Comparison of ENCODE assay signal across 1 cellular context in genomic region chr11:72676874-72677341, GRCh38.
A peak's percentile ranks its signal among the peaks of the same experiment; 100 is the strongest.
TF ChIP-seq lines count a peak whose summit lies in the region.

No MANE protein-coding gene starts in this region.

TF ChIP-seq in K562, 482 proteins besides CTCF, POLR2A, EP300 and RAD21 (continued from another document and continues in another):
- TF ChIP-seq ARID4B (CRISPR knock-in tag; IDR thresholded peaks at IDR 0.05) = peak; percentile 50; the same call in 1 of the 2 replicates
- TF ChIP-seq PRMT5 (CRISPR knock-in tag; IDR thresholded peaks at IDR 0.05) = peak; percentile 83; the same call in 1 of the 2 replicates
- no peak for TF ChIP-seq SRSF3 (IDR thresholded peaks at IDR 0.05; ENCODE audit: insufficient read depth, low read length)
- no peak for TF ChIP-seq MLX (CRISPR knock-in tag; conservative IDR thresholded peaks at IDR 0.05)
- no peak for TF ChIP-seq GABPA (tag; conservative IDR thresholded peaks at IDR 0.05; ENCODE audit: low read depth)
- TF ChIP-seq NFE2L1 (tag; IDR thresholded peaks at IDR 0.05; ENCODE audit: borderline replicate concordance, low read depth) = no peak
- TF ChIP-seq ZZZ3 (IDR thresholded peaks at IDR 0.05) = no peak
- TF ChIP-seq PPARD (CRISPR knock-in tag; IDR thresholded peaks at IDR 0.05) = no peak
- 0 out of 2 replicates have a peak, but pooled peaks have one; percentile 7 for TF ChIP-seq POLR2G (IDR thresholded peaks at IDR 0.05; ENCODE audit: low read depth, low read length)
- no peak for TF ChIP-seq LEF1 (IDR thresholded peaks at IDR 0.05)
- no peak for TF ChIP-seq ZNF232 (CRISPR knock-in tag; IDR thresholded peaks at IDR 0.05)
- TF ChIP-seq EHMT2 (IDR thresholded peaks at IDR 0.05) = peak; percentile 97
- TF ChIP-seq ZBTB40 (IDR thresholded peaks at IDR 0.05) = no peak
- TF ChIP-seq ZBTB40 (CRISPR knock-in tag; IDR thresholded peaks at IDR 0.05) = no peak
- TF ChIP-seq EGR1 (conservative IDR thresholded peaks at IDR 0.05) = peak; percentile 52
- TF ChIP-seq ZBED1 (IDR thresholded peaks at IDR 0.05) = no peak
- no peak for TF ChIP-seq ZNF584 (CRISPR knock-in tag; IDR thresholded peaks at IDR 0.05; ENCODE audit: low read depth)
- no peak for TF ChIP-seq TRIM24 (IDR thresholded peaks at IDR 0.05)
- peak; percentile 96 for TF ChIP-seq MIER1 (IDR thresholded peaks at IDR 0.05; ENCODE audit: low read depth)
- 0 out of 2 replicates have a peak, but pooled peaks have one; percentile 44 for TF ChIP-seq GABPB1 (CRISPR knock-in tag; IDR thresholded peaks at IDR 0.05)
- TF ChIP-seq BACH1 (tag; IDR thresholded peaks at IDR 0.05) = no peak
- TF ChIP-seq MEF2D (tag; conservative IDR thresholded peaks at IDR 0.05; ENCODE audit: low read depth) = no peak
- TF ChIP-seq CTCFL (IDR thresholded peaks at IDR 0.05; ENCODE audit: borderline replicate concordance, insufficient read depth, low read depth, low read length, poor library complexity, severe bottlenecking) = no peak
- no peak for TF ChIP-seq WHSC1 (IDR thresholded peaks at IDR 0.05; ENCODE audit: low read length)
- no peak for TF ChIP-seq BDP1 (IDR thresholded peaks at IDR 0.05; ENCODE audit: insufficient read depth, insufficient read length)
- TF ChIP-seq ETV6 (IDR thresholded peaks at IDR 0.05; ENCODE audit: borderline replicate concordance in 1 of 2, low read depth in 2 of 2, low read length in 1 of 2) = no peak
- TF ChIP-seq ETV6 (CRISPR knock-in tag; IDR thresholded peaks at IDR 0.05; ENCODE audit: borderline replicate concordance) = no peak
- TF ChIP-seq ZNF436 (CRISPR knock-in tag; IDR thresholded peaks at IDR 0.05) = no peak
- TF ChIP-seq VEZF1 (CRISPR knock-in tag; IDR thresholded peaks at IDR 0.05) = peak; percentile 70
- TF ChIP-seq ID3 (CRISPR knock-in tag; IDR thresholded peaks at IDR 0.05) = no peak
- TF ChIP-seq ID3 (tag; IDR thresholded peaks at IDR 0.05) = no peak
- peak in 1 of 2 experiments; percentile 59; a peak in 1 of 4 replicates for TF ChIP-seq SRF (CRISPR knock-in tag; IDR thresholded peaks at IDR 0.05)
- no peak for TF ChIP-seq THAP7 (CRISPR knock-in tag; IDR thresholded peaks at IDR 0.05)
- peak; percentile 46; the same call in 1 of the 2 replicates for TF ChIP-seq ZBTB7A (IDR thresholded peaks at IDR 0.05; ENCODE audit: borderline replicate concordance, control insufficient read depth, low read depth, low read length)
- TF ChIP-seq TCFL5 (CRISPR knock-in tag; conservative IDR thresholded peaks at IDR 0.05) = no peak
- TF ChIP-seq PHTF2 (CRISPR knock-in tag; IDR thresholded peaks at IDR 0.05) = no peak
- no peak for TF ChIP-seq ZNF668 (CRISPR knock-in tag; IDR thresholded peaks at IDR 0.05)
- peak; percentile 54; the same call in 1 of the 2 replicates for TF ChIP-seq TFAP4 (CRISPR knock-in tag; IDR thresholded peaks at IDR 0.05; ENCODE audit: borderline replicate concordance)
- no peak for TF ChIP-seq HMG20B (CRISPR knock-in tag; IDR thresholded peaks at IDR 0.05)
- TF ChIP-seq RBM34 (IDR thresholded peaks at IDR 0.05; ENCODE audit: borderline replicate concordance, insufficient read depth, low read length) = no peak
- TF ChIP-seq CCAR2 (IDR thresholded peaks at IDR 0.05; ENCODE audit: low read depth, low read length) = no peak
- TF ChIP-seq THRB (CRISPR knock-in tag; conservative IDR thresholded peaks at IDR 0.05) = no peak
